Comparison of ENCODE assay signal across 1 cellular context in genomic region chr5:34707451-34708107, GRCh38.
TF ChIP-seq lines count a peak whose summit lies in the region.

No MANE protein-coding gene starts in this region.

TF ChIP-seq in SK-N-SH treated with all-trans-retinoic acid at 6 μM for 48 hours, 23 proteins besides CTCF, POLR2A, EP300 and RAD21 (continued from another document):
- TF ChIP-seq CSRNP3 (CRISPR knock-in tag; IDR thresholded peaks at IDR 0.05) (no peak), ZNF565 (CRISPR knock-in tag; conservative IDR thresholded peaks at IDR 0.05; ENCODE audit: low read depth) (no peak), ARNTL (CRISPR knock-in tag; IDR thresholded peaks at IDR 0.05; ENCODE audit: borderline replicate concordance, low read depth) (no peak), TSHZ2 (CRISPR knock-in tag; IDR thresholded peaks at IDR 0.05) (no peak), ESRRG (CRISPR knock-in tag; IDR thresholded peaks at IDR 0.05) (no peak)
- TF ChIP-seq, protein P1, sequence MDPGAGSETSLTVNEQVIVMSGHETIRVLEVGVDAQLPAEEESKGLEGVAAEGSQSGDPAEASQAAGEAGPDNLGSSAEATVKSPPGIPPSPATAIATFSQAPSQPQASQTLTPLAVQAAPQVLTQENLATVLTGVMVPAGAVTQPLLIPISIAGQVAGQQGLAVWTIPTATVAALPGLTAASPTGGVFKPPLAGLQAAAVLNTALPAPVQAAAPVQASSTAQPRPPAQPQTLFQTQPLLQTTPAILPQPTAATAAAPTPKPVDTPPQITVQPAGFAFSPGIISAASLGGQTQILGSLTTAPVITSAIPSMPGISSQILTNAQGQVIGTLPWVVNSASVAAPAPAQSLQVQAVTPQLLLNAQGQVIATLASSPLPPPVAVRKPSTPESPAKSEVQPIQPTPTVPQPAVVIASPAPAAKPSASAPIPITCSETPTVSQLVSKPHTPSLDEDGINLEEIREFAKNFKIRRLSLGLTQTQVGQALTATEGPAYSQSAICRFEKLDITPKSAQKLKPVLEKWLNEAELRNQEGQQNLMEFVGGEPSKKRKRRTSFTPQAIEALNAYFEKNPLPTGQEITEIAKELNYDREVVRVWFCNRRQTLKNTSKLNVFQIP (CRISPR knock-in tag; IDR thresholded peaks at IDR 0.05; ENCODE audit: borderline replicate concordance, low read depth): no peak
- TF ChIP-seq, protein P2, sequence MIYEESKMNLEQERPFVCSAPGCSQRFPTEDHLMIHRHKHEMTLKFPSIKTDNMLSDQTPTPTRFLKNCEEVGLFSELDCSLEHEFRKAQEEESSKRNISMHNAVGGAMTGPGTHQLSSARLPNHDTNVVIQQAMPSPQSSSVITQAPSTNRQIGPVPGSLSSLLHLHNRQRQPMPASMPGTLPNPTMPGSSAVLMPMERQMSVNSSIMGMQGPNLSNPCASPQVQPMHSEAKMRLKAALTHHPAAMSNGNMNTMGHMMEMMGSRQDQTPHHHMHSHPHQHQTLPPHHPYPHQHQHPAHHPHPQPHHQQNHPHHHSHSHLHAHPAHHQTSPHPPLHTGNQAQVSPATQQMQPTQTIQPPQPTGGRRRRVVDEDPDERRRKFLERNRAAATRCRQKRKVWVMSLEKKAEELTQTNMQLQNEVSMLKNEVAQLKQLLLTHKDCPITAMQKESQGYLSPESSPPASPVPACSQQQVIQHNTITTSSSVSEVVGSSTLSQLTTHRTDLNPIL (CRISPR knock-in tag; IDR thresholded peaks at IDR 0.05; ENCODE audit: low read depth): no peak
